8 cellular contexts compared by ENCODE assay signal in the genomic region with DNA sequence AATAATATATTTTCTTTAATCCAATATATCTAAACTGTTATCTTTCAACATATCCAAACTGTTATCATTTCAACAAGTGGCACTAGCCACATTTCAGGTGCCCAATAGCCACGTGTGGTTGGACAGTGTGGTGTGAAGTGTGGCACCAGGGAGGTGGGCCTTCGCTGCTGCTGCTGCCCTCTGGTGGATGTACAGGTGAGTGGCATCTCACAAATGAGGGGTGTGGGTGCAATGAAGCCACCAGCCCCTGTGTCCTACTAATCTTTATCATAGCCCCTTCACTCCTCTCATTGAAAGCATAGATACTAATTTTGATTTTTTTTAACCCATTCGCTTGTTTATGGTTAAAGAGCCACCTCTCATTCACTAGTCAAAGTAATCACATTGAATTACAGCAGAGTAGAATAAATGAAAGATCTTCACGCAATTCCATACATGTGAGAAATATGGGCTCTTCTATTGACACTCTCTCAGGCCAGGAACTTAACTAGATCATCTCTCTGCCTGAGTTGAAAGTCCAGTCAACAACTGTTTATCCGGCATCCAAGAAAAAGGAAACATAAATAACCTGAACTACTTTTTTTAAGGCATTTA.
DNase-seq lines count a peak whose midpoint lies in the region; ATAC-seq and TF ChIP-seq lines count a peak whose summit lies in the region.

No MANE protein-coding gene starts in this region.

- no peaks in the 10 kb centered on the region for H3K27me3 ChIP-seq in SK-N-SH (ENCODE audit: insufficient read depth)
- H3K27me3 ChIP-seq in esophagus muscularis mucosa: no peaks in the 10 kb centered on the region
- peaks cover 7% of the 10 kb centered on the region for H3K27me3 ChIP-seq in smooth muscle cell (ENCODE audit: low read depth)

- CTCF ChIA-PET in SK-N-SH (lab: Yijun Ruan, JAX): interaction anchor here (0.9 to 1.1 kb wide), 7 partner anchors 9 to 1215 kb away, joined by 3 to 6 read pairs (median 3); no protein-coding TSS in a partner anchor

- TF ChIP-seq RAD21 in SK-N-SH (IDR thresholded peaks at IDR 0.05; ENCODE audit: low read length): peak; percentile 76

- TF ChIP-seq CTCF in SK-N-SH (IDR thresholded peaks at IDR 0.05) (peak; percentile 80), esophagus muscularis mucosa (IDR thresholded peaks at IDR 0.05) (peak; percentile 65 to 75 (median 74)), smooth muscle cell (IDR thresholded peaks at IDR 0.05; ENCODE audit: borderline replicate concordance, insufficient read depth, poor library complexity, severe bottlenecking) (peak; percentile 79)

- H3K36me3 ChIP-seq in SK-N-SH (replicated peaks in 1 of 2; ENCODE audit: control insufficient read depth in 1 of 2, insufficient read depth in 2 of 2, low read length in 1 of 2): no peaks in the 10 kb centered on the region
- H3K36me3 ChIP-seq in esophagus muscularis mucosa: no peaks in the 10 kb centered on the region
- H3K36me3 ChIP-seq in smooth muscle cell (ENCODE audit: low read depth): no peaks in the 10 kb centered on the region

- H2AFZ ChIP-seq in SK-N-SH (ENCODE audit: low read depth) (no peak overlapping the region), smooth muscle cell (ENCODE audit: low read depth) (no peak overlapping the region)

- H3K9ac ChIP-seq in SK-N-SH: no peak overlapping the region
- no peak overlapping the region for H3K9ac ChIP-seq in smooth muscle cell (ENCODE audit: low read depth)

- no peak overlapping the region for H3K4me3 ChIP-seq in SK-N-SH (ENCODE audit: low read depth in 2 of 2, low read length in 1 of 2)
- H3K4me3 ChIP-seq in esophagus muscularis mucosa: no peak overlapping the region
- no peak overlapping the region for H3K4me3 ChIP-seq in smooth muscle cell

- no peaks in the 10 kb centered on the region for H3K9me2 ChIP-seq in SK-N-SH

- no peaks in the 10 kb centered on the region for H4K20me1 ChIP-seq in SK-N-SH (ENCODE audit: insufficient read depth)
- no peaks in the 10 kb centered on the region for H4K20me1 ChIP-seq in smooth muscle cell (ENCODE audit: low read depth)

- ATAC-seq in HG02798 (IDR thresholded peaks at IDR 0.05; ENCODE audit: poor library complexity, unreplicated experiment) (peak; percentile 68), GM18517 (IDR thresholded peaks at IDR 0.05; ENCODE audit: unreplicated experiment) (no peak)

- H3K4me1 ChIP-seq in SK-N-SH (ENCODE audit: control insufficient read depth in 1 of 2, insufficient read depth in 2 of 2, low read depth in 1 of 2, low read length in 1 of 2) (no peaks in the 10 kb centered on the region; a peak in 1 of 4 replicates), esophagus muscularis mucosa (no peaks in the 10 kb centered on the region), smooth muscle cell (ENCODE audit: low read depth) (no peaks in the 10 kb centered on the region)

- intact Hi-C loops in esophagus muscularis mucosa (cut with DNase I): loop anchor here (2.0 kb wide), 1 partner anchor 1217 kb away; no protein-coding TSS in a partner anchor

- H3F3A ChIP-seq in SK-N-SH (replicated peaks; ENCODE audit: insufficient read depth): no peaks in the 10 kb centered on the region
- H3F3A ChIP-seq in smooth muscle cell (ENCODE audit: low read depth): no peaks in the 10 kb centered on the region

- H3K27ac ChIP-seq in SK-N-SH (ENCODE audit: low read depth in 2 of 2, low read length in 1 of 2) (no peak overlapping the region), esophagus muscularis mucosa (replicated peaks in 1 of 4) (no peak overlapping the region), smooth muscle cell (ENCODE audit: low read depth) (no peak overlapping the region)

- TF ChIP-seq POLR2A in esophagus muscularis mucosa (IDR thresholded peaks at IDR 0.05; ENCODE audit: low read depth): no peak

- WGBS in SK-N-SH (ENCODE audit: low lambda C conversion rate): 35% methylated on average over 5 of the region's 5 CpGs
- 66% methylated on average over 5 of the region's 5 CpGs for WGBS in esophagus muscularis mucosa
- WGBS in smooth muscle cell (ENCODE audit: low lambda C conversion rate): 61% methylated on average over 5 of the region's 5 CpGs

- H3K9me3 ChIP-seq in SK-N-SH: no peaks in the 10 kb centered on the region
- H3K9me3 ChIP-seq in esophagus muscularis mucosa: no peaks in the 10 kb centered on the region
- no peaks in the 10 kb centered on the region for H3K9me3 ChIP-seq in smooth muscle cell (replicated peaks; ENCODE audit: low read depth)

- TF ChIP-seq EP300 in SK-N-SH (IDR thresholded peaks at IDR 0.05; ENCODE audit: borderline replicate concordance in 1 of 2, low read depth in 1 of 2, low read length in 1 of 2): no peak
- TF ChIP-seq EP300 in esophagus muscularis mucosa (IDR thresholded peaks at IDR 0.05): no peak

- POLR2A ChIA-PET in SK-N-SH (lab: Yijun Ruan, JAX): no interaction called here

- H3K79me2 ChIP-seq in SK-N-SH (ENCODE audit: insufficient read depth) (no peaks in the 10 kb centered on the region), smooth muscle cell (ENCODE audit: low read depth) (no peaks in the 10 kb centered on the region)

- H3K4me2 ChIP-seq in SK-N-SH: no peak overlapping the region
- H3K4me2 ChIP-seq in smooth muscle cell: no peak overlapping the region

- DNase-seq in activated effector memory CD4-positive, alpha-beta T cell treated with anti-CD3 and anti-CD28 coated beads, Interleukin-2, amount 50 U/mL, for 16 hours: peak; percentile 65
- DNase-seq in activated effector memory CD4-positive, alpha-beta T cell treated with Interleukin-2 at 50 U/mL for 16 hours: no peak
- DNase-seq in SK-N-SH (peak; percentile 76), esophagus muscularis mucosa (ENCODE audit: extremely low spot score) (no peak), smooth muscle cell (lab: John Stamatoyannopoulos, UW; ENCODE audit: unreplicated experiment) (no peak), OCI-M2 (lab: John Stamatoyannopoulos, UW; ENCODE audit: unreplicated experiment) (no peak)

TF ChIP-seq in SK-N-SH, 30 proteins besides CTCF, POLR2A, EP300 and RAD21:
- TF ChIP-seq TAF1 (IDR thresholded peaks at IDR 0.05; ENCODE audit: borderline replicate concordance, low read depth, low read length) (no peak), ELF1 (IDR thresholded peaks at IDR 0.05) (no peak), SMC3 (IDR thresholded peaks at IDR 0.05; ENCODE audit: low read depth, low read length) (peak; percentile 75), FOSL2 (IDR thresholded peaks at IDR 0.05; ENCODE audit: borderline replicate concordance, low read depth) (no peak), FOXJ3 (CRISPR knock-in tag; IDR thresholded peaks at IDR 0.05) (no peak), TCF12 (IDR thresholded peaks at IDR 0.05) (no peak), USF2 (IDR thresholded peaks at IDR 0.05; ENCODE audit: borderline replicate concordance, low read depth, low read length) (no peak), MXI1 (IDR thresholded peaks at IDR 0.05; ENCODE audit: low read depth, low read length) (no peak; the same call in 1 of the 2 replicates), CHD2 (IDR thresholded peaks at IDR 0.05; ENCODE audit: low read length, partially characterized antibody) (no peak)
- TF ChIP-seq, protein P1, sequence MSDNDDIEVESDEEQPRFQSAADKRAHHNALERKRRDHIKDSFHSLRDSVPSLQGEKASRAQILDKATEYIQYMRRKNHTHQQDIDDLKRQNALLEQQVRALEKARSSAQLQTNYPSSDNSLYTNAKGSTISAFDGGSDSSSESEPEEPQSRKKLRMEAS (IDR thresholded peaks at IDR 0.05; ENCODE audit: low read depth): peak; percentile 58; the same call in 1 of the 2 replicates

Comparison
In these comparisons a context has a peak if more than half of its experiments do, and no peak if none do; other contexts are left out.
1. DNase-seq: peak in activated effector memory CD4-positive, alpha-beta T cell treated with anti-CD3 and anti-CD28 coated beads, Interleukin-2, amount 50 U/mL, for 16 hours (single experiment) and SK-N-SH (single experiment); none in activated effector memory CD4-positive, alpha-beta T cell treated with Interleukin-2 at 50 U/mL for 16 hours (single experiment), esophagus muscularis mucosa (single experiment), smooth muscle cell (single experiment) and OCI-M2 (single experiment).
2. Peak in every context shown above with its lines, with median percentiles within 50 percentile points of each other: CTCF ChIP-seq.